In the genomic region with DNA sequence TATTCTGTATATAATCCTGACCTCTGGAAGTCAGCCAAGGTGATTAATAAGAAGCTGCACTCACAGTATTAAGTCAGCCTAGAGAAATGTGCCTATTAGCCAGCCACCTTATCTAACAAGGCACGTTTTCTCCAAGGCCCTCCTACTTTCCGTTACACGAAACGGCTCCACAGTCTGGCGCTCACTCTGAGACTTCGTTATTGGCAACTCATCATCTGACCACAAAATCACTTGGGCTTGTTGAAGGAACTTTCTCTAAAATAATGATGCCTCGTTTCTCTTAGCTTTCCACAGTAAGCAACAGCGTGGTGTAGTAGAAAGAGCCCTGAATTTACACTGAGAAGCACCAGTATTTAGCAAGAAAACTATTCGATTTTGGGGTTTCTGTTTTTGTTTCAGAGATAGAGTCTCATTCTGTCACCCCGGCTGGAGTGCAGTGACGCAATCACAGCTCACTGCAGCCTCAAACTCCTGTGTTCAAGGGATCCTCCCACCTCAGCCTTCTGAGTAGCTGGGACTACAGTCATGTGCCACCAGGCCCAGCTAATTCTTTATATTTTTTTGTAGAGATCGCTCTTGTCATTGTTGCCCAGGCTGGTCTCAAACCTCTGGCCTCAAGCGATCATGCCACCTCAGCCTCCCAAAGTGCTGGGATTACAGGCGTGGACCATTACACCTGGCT, we compare ENCODE assay signal across 1 cellular context.
TF ChIP-seq lines count a peak whose summit lies in the region.

No MANE protein-coding gene starts in this region.

TF ChIP-seq in K562, 482 proteins besides CTCF, POLR2A, EP300 and RAD21 (continued from another document and continues in another):
- TF ChIP-seq, protein P1, sequence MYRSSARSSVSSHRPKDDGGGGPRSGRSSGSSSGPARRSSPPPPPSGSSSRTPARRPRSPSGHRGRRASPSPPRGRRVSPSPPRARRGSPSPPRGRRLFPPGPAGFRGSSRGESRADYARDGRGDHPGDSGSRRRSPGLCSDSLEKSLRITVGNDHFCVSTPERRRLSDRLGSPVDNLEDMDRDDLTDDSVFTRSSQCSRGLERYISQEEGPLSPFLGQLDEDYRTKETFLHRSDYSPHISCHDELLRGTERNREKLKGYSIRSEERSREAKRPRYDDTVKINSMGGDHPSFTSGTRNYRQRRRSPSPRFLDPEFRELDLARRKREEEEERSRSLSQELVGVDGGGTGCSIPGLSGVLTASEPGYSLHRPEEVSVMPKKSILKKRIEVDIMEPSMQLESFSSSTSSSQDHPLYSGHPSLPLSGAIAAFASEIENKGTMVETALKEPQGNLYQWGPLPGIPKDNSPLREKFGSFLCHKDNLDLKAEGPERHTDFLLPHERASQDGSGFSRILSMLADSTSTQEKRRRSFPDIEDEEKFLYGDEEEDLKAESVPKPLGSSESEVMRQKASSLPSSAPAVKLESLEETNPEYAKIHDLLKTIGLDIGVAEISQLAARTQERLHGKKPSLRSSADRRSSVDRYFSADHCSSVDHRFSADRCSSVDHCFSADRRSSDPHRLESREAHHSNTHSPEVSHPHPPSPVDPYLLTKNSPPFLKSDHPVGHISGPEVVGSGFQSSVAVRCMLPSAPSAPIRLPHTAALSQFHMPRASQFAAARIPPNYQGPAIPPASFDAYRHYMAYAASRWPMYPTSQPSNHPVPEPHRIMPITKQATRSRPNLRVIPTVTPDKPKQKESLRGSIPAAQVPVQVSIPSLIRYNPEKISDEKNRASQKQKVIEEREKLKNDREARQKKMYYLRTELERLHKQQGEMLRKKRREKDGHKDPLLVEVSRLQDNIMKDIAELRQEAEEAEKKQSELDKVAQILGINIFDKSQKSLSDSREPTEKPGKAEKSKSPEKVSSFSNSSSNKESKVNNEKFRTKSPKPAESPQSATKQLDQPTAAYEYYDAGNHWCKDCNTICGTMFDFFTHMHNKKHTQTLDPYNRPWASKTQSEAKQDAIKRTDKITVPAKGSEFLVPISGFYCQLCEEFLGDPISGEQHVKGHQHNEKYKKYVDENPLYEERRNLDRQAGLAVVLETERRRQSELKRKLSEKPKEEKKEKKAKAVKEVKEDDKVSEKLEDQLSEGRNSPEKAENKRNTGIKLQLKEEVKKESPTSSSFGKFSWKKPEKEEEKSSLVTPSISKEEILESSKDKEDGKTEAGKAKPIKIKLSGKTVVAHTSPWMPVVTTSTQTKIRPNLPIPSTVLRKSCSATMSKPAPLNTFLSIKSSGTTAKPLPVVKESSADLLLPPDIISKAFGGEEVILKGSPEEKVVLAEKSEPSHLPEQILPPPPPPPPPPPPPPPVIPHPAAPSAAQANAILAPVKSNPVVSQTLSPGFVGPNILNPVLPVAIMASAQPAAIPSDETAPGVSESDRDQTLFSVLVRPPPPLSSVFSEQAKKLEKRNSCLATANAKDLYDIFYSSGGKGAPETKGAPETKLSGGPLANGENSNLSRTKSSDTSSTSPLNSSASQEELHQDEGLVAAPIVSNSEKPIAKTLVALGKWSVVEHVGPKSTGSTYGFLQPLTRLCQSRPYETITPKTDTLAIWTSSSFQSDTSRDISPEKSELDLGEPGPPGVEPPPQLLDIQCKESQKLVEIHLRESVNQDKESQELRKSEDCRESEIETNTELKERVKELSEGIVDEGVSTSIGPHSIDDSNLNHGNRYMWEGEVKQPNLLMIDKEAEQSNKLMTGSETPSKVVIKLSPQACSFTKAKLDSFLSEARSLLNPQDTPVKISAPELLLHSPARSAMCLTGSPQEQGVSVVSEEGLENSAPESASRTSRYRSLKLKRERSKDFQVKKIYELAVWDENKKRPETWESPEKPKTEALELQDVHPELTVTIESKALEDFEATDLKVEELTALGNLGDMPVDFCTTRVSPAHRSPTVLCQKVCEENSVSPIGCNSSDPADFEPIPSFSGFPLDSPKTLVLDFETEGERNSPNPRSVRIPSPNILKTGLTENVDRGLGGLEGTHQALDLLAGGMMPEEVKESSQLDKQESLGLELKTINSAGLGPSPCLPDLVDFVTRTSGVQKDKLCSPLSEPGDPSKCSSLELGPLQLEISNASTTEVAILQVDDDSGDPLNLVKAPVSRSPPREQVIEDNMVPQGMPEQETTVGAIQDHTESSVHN (IDR thresholded peaks at IDR 0.05; ENCODE audit: borderline replicate concordance in 1 of 2, low read depth in 1 of 2): peak in 1 of 2 experiments; percentile 74; a peak in 1 of 4 replicates
- TF ChIP-seq C11orf30 (IDR thresholded peaks at IDR 0.05; ENCODE audit: low read depth) (peak; percentile 63; the same call in 1 of the 2 replicates), SRSF1 (IDR thresholded peaks at IDR 0.05; ENCODE audit: low read depth, low read length) (no peak), NCOR1 (IDR thresholded peaks at IDR 0.05) (peak; percentile 63), ZNF143 (CRISPR knock-in tag; IDR thresholded peaks at IDR 0.05) (no peak), STAT5A (IDR thresholded peaks at IDR 0.05; ENCODE audit: borderline replicate concordance, low read length) (peak; percentile 54; the same call in 1 of the 2 replicates), NCOA4 (IDR thresholded peaks at IDR 0.05; ENCODE audit: partially characterized antibody) (no peak), MITF (IDR thresholded peaks at IDR 0.05) (peak; percentile 29; the same call in 1 of the 2 replicates), ATF7 (IDR thresholded peaks at IDR 0.05) (peak; percentile 93), CEBPG (CRISPR knock-in tag; IDR thresholded peaks at IDR 0.05) (peak; percentile 89), CEBPG (tag; conservative IDR thresholded peaks at IDR 0.05 in 1 of 2, IDR thresholded peaks at IDR 0.05 in 1 of 2) (peak; percentile 95 to 96), RFX5 (IDR thresholded peaks at IDR 0.05; ENCODE audit: low read depth, low read length) (no peak), FOXM1 (IDR thresholded peaks at IDR 0.05; ENCODE audit: low read depth) (peak; percentile 79; the same call in 1 of the 2 replicates), FOXM1 (CRISPR knock-in tag; IDR thresholded peaks at IDR 0.05; ENCODE audit: low read depth) (no peak), NR3C1 (CRISPR knock-in tag; IDR thresholded peaks at IDR 0.05) (no peak), TRIM24 (IDR thresholded peaks at IDR 0.05) (0 out of 4 replicates have a peak, but pooled peaks of 1 of the 2 experiments have one; percentile 18), ARNT (IDR thresholded peaks at IDR 0.05) (peak in 1 of 2 experiments; percentile 53; a peak in 1 of 4 replicates), KLF16 (IDR thresholded peaks at IDR 0.05) (peak; percentile 46; the same call in 1 of the 2 replicates), NFATC3 (IDR thresholded peaks at IDR 0.05) (no peak), ATF1 (CRISPR knock-in tag; IDR thresholded peaks at IDR 0.05) (no peak), ATF1 (tag; IDR thresholded peaks at IDR 0.05) (peak; percentile 82), TAF9B (IDR thresholded peaks at IDR 0.05; ENCODE audit: partially characterized antibody) (peak; percentile 38), KAT8 (IDR thresholded peaks at IDR 0.05; ENCODE audit: low read depth) (no peak), HDAC1 (IDR thresholded peaks at IDR 0.05) (no peak), ZNF75A (CRISPR knock-in tag; IDR thresholded peaks at IDR 0.05) (no peak)
- TF ChIP-seq, protein P2, sequence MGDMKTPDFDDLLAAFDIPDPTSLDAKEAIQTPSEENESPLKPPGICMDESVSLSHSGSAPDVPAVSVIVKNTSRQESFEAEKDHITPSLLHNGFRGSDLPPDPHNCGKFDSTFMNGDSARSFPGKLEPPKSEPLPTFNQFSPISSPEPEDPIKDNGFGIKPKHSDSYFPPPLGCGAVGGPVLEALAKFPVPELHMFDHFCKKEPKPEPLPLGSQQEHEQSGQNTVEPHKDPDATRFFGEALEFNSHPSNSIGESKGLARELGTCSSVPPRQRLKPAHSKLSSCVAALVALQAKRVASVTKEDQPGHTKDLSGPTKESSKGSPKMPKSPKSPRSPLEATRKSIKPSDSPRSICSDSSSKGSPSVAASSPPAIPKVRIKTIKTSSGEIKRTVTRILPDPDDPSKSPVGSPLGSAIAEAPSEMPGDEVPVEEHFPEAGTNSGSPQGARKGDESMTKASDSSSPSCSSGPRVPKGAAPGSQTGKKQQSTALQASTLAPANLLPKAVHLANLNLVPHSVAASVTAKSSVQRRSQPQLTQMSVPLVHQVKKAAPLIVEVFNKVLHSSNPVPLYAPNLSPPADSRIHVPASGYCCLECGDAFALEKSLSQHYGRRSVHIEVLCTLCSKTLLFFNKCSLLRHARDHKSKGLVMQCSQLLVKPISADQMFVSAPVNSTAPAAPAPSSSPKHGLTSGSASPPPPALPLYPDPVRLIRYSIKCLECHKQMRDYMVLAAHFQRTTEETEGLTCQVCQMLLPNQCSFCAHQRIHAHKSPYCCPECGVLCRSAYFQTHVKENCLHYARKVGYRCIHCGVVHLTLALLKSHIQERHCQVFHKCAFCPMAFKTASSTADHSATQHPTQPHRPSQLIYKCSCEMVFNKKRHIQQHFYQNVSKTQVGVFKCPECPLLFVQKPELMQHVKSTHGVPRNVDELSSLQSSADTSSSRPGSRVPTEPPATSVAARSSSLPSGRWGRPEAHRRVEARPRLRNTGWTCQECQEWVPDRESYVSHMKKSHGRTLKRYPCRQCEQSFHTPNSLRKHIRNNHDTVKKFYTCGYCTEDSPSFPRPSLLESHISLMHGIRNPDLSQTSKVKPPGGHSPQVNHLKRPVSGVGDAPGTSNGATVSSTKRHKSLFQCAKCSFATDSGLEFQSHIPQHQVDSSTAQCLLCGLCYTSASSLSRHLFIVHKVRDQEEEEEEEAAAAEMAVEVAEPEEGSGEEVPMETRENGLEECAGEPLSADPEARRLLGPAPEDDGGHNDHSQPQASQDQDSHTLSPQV (IDR thresholded peaks at IDR 0.05): peak; percentile 46; the same call in 1 of the 2 replicates
- TF ChIP-seq, protein P3, sequence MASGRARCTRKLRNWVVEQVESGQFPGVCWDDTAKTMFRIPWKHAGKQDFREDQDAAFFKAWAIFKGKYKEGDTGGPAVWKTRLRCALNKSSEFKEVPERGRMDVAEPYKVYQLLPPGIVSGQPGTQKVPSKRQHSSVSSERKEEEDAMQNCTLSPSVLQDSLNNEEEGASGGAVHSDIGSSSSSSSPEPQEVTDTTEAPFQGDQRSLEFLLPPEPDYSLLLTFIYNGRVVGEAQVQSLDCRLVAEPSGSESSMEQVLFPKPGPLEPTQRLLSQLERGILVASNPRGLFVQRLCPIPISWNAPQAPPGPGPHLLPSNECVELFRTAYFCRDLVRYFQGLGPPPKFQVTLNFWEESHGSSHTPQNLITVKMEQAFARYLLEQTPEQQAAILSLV (tag; IDR thresholded peaks at IDR 0.05): peak; percentile 83
- TF ChIP-seq, protein P4, sequence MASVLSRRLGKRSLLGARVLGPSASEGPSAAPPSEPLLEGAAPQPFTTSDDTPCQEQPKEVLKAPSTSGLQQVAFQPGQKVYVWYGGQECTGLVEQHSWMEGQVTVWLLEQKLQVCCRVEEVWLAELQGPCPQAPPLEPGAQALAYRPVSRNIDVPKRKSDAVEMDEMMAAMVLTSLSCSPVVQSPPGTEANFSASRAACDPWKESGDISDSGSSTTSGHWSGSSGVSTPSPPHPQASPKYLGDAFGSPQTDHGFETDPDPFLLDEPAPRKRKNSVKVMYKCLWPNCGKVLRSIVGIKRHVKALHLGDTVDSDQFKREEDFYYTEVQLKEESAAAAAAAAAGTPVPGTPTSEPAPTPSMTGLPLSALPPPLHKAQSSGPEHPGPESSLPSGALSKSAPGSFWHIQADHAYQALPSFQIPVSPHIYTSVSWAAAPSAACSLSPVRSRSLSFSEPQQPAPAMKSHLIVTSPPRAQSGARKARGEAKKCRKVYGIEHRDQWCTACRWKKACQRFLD (CRISPR knock-in tag; IDR thresholded peaks at IDR 0.05): 0 out of 2 replicates have a peak, but pooled peaks have one; percentile 26
- TF ChIP-seq, protein P5, sequence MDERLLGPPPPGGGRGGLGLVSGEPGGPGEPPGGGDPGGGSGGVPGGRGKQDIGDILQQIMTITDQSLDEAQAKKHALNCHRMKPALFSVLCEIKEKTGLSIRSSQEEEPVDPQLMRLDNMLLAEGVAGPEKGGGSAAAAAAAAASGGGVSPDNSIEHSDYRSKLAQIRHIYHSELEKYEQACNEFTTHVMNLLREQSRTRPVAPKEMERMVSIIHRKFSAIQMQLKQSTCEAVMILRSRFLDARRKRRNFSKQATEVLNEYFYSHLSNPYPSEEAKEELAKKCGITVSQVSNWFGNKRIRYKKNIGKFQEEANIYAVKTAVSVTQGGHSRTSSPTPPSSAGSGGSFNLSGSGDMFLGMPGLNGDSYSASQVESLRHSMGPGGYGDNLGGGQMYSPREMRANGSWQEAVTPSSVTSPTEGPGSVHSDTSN (CRISPR knock-in tag; IDR thresholded peaks at IDR 0.05; ENCODE audit: low read depth): no peak
- TF ChIP-seq, protein P5 (tag; conservative IDR thresholded peaks at IDR 0.05; ENCODE audit: low read depth): 0 out of 2 replicates have a peak, but pooled peaks have one; percentile 27
- TF ChIP-seq, protein P6, sequence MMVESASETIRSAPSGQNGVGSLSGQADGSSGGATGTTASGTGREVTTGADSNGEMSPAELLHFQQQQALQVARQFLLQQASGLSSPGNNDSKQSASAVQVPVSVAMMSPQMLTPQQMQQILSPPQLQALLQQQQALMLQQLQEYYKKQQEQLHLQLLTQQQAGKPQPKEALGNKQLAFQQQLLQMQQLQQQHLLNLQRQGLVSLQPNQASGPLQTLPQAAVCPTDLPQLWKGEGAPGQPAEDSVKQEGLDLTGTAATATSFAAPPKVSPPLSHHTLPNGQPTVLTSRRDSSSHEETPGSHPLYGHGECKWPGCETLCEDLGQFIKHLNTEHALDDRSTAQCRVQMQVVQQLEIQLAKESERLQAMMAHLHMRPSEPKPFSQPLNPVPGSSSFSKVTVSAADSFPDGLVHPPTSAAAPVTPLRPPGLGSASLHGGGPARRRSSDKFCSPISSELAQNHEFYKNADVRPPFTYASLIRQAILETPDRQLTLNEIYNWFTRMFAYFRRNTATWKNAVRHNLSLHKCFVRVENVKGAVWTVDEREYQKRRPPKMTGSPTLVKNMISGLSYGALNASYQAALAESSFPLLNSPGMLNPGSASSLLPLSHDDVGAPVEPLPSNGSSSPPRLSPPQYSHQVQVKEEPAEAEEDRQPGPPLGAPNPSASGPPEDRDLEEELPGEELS (CRISPR knock-in tag; IDR thresholded peaks at IDR 0.05; ENCODE audit: borderline replicate concordance): no peak
